Comparison of ENCODE assay signal across 8 cellular contexts in genomic region chr2:212536385-212537310, GRCh38. TPM values are rescaled to one million over a fixed set of nuclear protein-coding genes. Genes with fewer than 3 reads are reported as not detected.
DNase-seq lines count a peak whose midpoint lies in the region; ATAC-seq and TF ChIP-seq lines count a peak whose summit lies in the region.

No MANE protein-coding gene starts in this region.

- no peaks in the 10 kb centered on the region for H3K36me3 ChIP-seq in skeletal muscle satellite cell (ENCODE audit: insufficient read depth, low read length)

- H3K4me2 ChIP-seq in skeletal muscle satellite cell (ENCODE audit: low read length), result peak overlapping the region; percentile 98

- no peak overlapping the region for H3K9ac ChIP-seq in skeletal muscle satellite cell (ENCODE audit: low read depth, low read length)

- TF ChIP-seq CTCF in GM10266 (IDR thresholded peaks at IDR 0.05; ENCODE audit: control insufficient read depth, insufficient read depth, low read depth, missing control alignments), result no peak

- ATAC-seq in HG03442 (IDR thresholded peaks at IDR 0.05; ENCODE audit: unreplicated experiment) (no peak), HG02623 (IDR thresholded peaks at IDR 0.05; ENCODE audit: unreplicated experiment) (no peak)

- DNase-seq in NCI-H82 (lab: John Stamatoyannopoulos, UW) (peak; percentile 52), NCI-H82 treated with DMSO at 0.1 percent for 48 hours (lab: John Stamatoyannopoulos, UW; ENCODE audit: unreplicated experiment) (no peak), amygdala (lab: John Stamatoyannopoulos, UW) (peak in 40 of 56 donors; percentile 5 to 75 (median 52)), GM10266 (ENCODE audit: extremely low spot score) (no peak)

- H3K4me1 ChIP-seq in skeletal muscle satellite cell (ENCODE audit: control insufficient read depth, insufficient read depth, low read length), result peaks cover 6% of the 10 kb centered on the region

- H3K9me3 ChIP-seq in iPS-18c (ENCODE audit: control insufficient read depth, insufficient read depth, low read length) (peaks cover 2% of the 10 kb centered on the region), skeletal muscle satellite cell (replicated peaks; ENCODE audit: low read length) (no peaks in the 10 kb centered on the region)

- peaks cover 15% of the 10 kb centered on the region for H3K27me3 ChIP-seq in skeletal muscle satellite cell (ENCODE audit: control insufficient read depth, insufficient read depth, low read length)

- H3K4me3 ChIP-seq in iPS-18c (ENCODE audit: insufficient read depth, low read depth, low read length) (peak overlapping the region; percentile 65), skeletal muscle satellite cell (ENCODE audit: low read length) (peak overlapping the region; percentile 77)

RNA-seq across cellular contexts. Expression of gene ERBB4, which starts 2.0 kb away (rescaled TPM):
- total RNA-seq in skeletal muscle satellite cell (2012; rRNA removed), result 0.22 TPM in 1 of 2 replicates, not detected in the other

Comparison
In these comparisons a context has a peak if more than half of its experiments do, and no peak if none do; other contexts are left out.
1. DNase-seq: peak in NCI-H82 (single experiment) and amygdala (40 of 56); none in NCI-H82 treated with DMSO at 0.1 percent for 48 hours (single experiment) and GM10266 (single experiment).